ENCODE assay signal across 13 cellular contexts in genomic region chr9:95937131-95937530, GRCh38.
"Had no signal": no experiment of that assay in that cellular context is flagged by ENCODE, and none has a peak within 500 bp of the region (broad histone marks: within the 10 kb centered on the region; RNA-seq: fewer than 3 reads in every experiment).

No MANE protein-coding gene starts in this region.

- H3K27me3 Mint-ChIP-seq: activated naive CD8-positive, alpha-beta T cell treated with anti-CD3 and anti-CD28 coated beads for 36 hours had no signal

- H3K9me3 ChIP-seq: upper lobe of right lung had no signal

- ATAC-seq: activated CD4-positive, CD25-positive, alpha-beta regulatory T cell treated with anti-CD3 and anti-CD28 coated beads, Interleukin-2, amount 50 U/mL, for 24 hours; heart right ventricle; left ventricle myocardium superior; stimulated activated naive CD8-positive, alpha-beta T cell treated with anti-CD3 and anti-CD28 coated beads, Interleukin-15, Interleukin-2, amounts not matched to agents 100 U/mL and 50 U/mL, for 24 hours; upper lobe of right lung had no signal

- H3K4me3 ChIP-seq: heart right ventricle, upper lobe of right lung had no signal

- H3K4me1 ChIP-seq: heart right ventricle, upper lobe of right lung had no signal

- H3K27ac ChIP-seq: brain microvascular endothelial cell, heart right ventricle, upper lobe of right lung had no signal

- DNase-seq: activated CD4-positive, alpha-beta T cell treated with anti-CD3 and anti-CD28 coated beads, Interleukin-2, amount 50 U/mL, for 4 hours; activated gamma-delta T cell; activated naive CD8-positive, alpha-beta T cell treated with anti-CD3 and anti-CD28 coated beads for 36 hours; activated T-cell treated with anti-CD3 and anti-CD28 coated beads, Interleukin-2, amount 50 U/mL, for 1 hour; brain microvascular endothelial cell; heart right ventricle; left ventricle myocardium superior; mesendoderm; nephron progenitor cell; stimulated activated CD4-positive, alpha-beta T cell treated with anti-CD3 and anti-CD28 coated beads, Interleukin-2, amount 100 ng/mL, for 48 hours; stimulated activated naive CD8-positive, alpha-beta T cell treated with anti-CD3 and anti-CD28 coated beads, Interleukin-15, Interleukin-2, amounts not matched to agents 100 U/mL and 50 U/mL, for 24 hours; upper lobe of right lung had no signal

- H3K27me3 ChIP-seq: brain microvascular endothelial cell, heart right ventricle, upper lobe of right lung had no signal

- H3K27ac Mint-ChIP-seq: activated naive CD8-positive, alpha-beta T cell treated with anti-CD3 and anti-CD28 coated beads for 36 hours had no signal

- H3K4me3 Mint-ChIP-seq: activated naive CD8-positive, alpha-beta T cell treated with anti-CD3 and anti-CD28 coated beads for 36 hours; nephron progenitor cell had no signal

- H3K4me1 Mint-ChIP-seq: activated naive CD8-positive, alpha-beta T cell treated with anti-CD3 and anti-CD28 coated beads for 36 hours; nephron progenitor cell had no signal
